ENCODE assay signal across 8 cellular contexts in genomic region chr16:50246299-50247122, GRCh38. TPM values are rescaled to one million over a fixed set of nuclear protein-coding genes. Genes with fewer than 3 reads are reported as not detected.
DNase-seq lines count a peak whose midpoint lies in the region; ATAC-seq and TF ChIP-seq lines count a peak whose summit lies in the region.

No MANE protein-coding gene starts in this region.

- H3K4me3 ChIP-seq in mesodermal cell (ENCODE audit: extremely low read depth, insufficient read depth, low read length, poor library complexity, severe bottlenecking) (peak overlapping the region; percentile 54), aorta (ENCODE audit: low read length in 2 of 2) (peak overlapping the region; percentile 70 to 90)

- DNase-seq in Calu3 (peak; percentile 30), NCI-H2171 treated with DMSO at 0.1 percent for 48 hours (lab: John Stamatoyannopoulos, UW) (peak; percentile 59), dermis blood vessel endothelial cell (peak; percentile 18), aorta (peak; percentile 64 to 85), NCI-H2196 treated with DMSO at 0.1 percent for 48 hours (lab: John Stamatoyannopoulos, UW; ENCODE audit: unreplicated experiment) (no peak), Ammon's horn (ENCODE audit: low spot score) (no peak)

- H3K9me3 Mint-ChIP-seq in Calu3 (ENCODE audit: low read depth, unreplicated experiment): no peaks in the 10 kb centered on the region

- H3K4me1 ChIP-seq in mesodermal cell (ENCODE audit: control insufficient read depth, insufficient read depth, low read length, poor library complexity, severe bottlenecking) (peaks cover 15% of the 10 kb centered on the region), aorta (ENCODE audit: control insufficient read depth in 1 of 2, insufficient read depth in 2 of 2, low read length in 2 of 2) (no peaks in the 10 kb centered on the region)

- no peaks in the 10 kb centered on the region for H3K27me3 Mint-ChIP-seq in Calu3 (ENCODE audit: unreplicated experiment)

- TF ChIP-seq CTCF in Calu3 (IDR thresholded peaks at IDR 0.05; ENCODE audit: unreplicated experiment): no peak

- peak overlapping the region; percentile 24 for H3K27ac Mint-ChIP-seq in Calu3 (ENCODE audit: unreplicated experiment)

- no peaks in the 10 kb centered on the region for H3K36me3 ChIP-seq in mesodermal cell (ENCODE audit: control insufficient read depth, insufficient read depth, low read length)
- no peaks in the 10 kb centered on the region for H3K36me3 ChIP-seq in aorta (ENCODE audit: control insufficient read depth in 1 of 2, insufficient read depth in 2 of 2, low read length in 1 of 2)

- H3K9me3 ChIP-seq in mesodermal cell (ENCODE audit: control insufficient read depth, low read length) (no peaks in the 10 kb centered on the region), aorta (ENCODE audit: control insufficient read depth, low read length) (no peaks in the 10 kb centered on the region)

- H3K27ac ChIP-seq in mesodermal cell (ENCODE audit: low read depth, low read length, severe bottlenecking) (no peak overlapping the region), aorta (ENCODE audit: low read depth in 1 of 2, low read length in 2 of 2) (no peak overlapping the region)

- BruUV-seq in Calu3 (replicated peaks; lab: Mats Ljungman, UMichigan): no TSS peak

- CTCF ChIA-PET in Calu3 (lab: Charles Lee): no interaction called here

- H3K27me3 ChIP-seq in aorta (ENCODE audit: control insufficient read depth in 1 of 2, insufficient read depth in 2 of 2, low read length in 1 of 2): no peaks in the 10 kb centered on the region

- intact Hi-C loops in Calu3 (cut with micrococcal nuclease; ENCODE audit: unreplicated experiment) (no loop called here), aorta (cut with DNase I) (loop anchor here (10.0 kb wide), 2 partner anchors 118 to 418 kb away; partner anchors contain the start of gene BRD7 (in 2 of the 2))

- WGBS in mesodermal cell (ENCODE audit: insufficient coverage in 2 of 2), 2 experiments: 13 to 15% methylated on average over 42 to 45 of the region's 46 CpGs
- 10 to 13% methylated on average over 37 to 46 of the region's 46 CpGs for WGBS in aorta, 2 donors

- peaks cover 26% of the 10 kb centered on the region for H3K36me3 Mint-ChIP-seq in Calu3 (ENCODE audit: insufficient read depth, unreplicated experiment)

- H3K4me1 Mint-ChIP-seq in Calu3 (ENCODE audit: low read depth, unreplicated experiment): peaks cover 38% of the 10 kb centered on the region

- H3K4me3 Mint-ChIP-seq in Calu3 (ENCODE audit: low read depth, unreplicated experiment): peak overlapping the region; percentile 89

- ATAC-seq in GM21786 (IDR thresholded peaks at IDR 0.05; ENCODE audit: unreplicated experiment) (peak; percentile 22), aorta (ENCODE audit: low FRiP score) (peak; percentile 30)

RNA-seq across cellular contexts. Expression of gene ADCY7, which starts 19.8 kb away (rescaled TPM):
- total RNA-seq in Calu3 (2022) (67.7 and 71.4 TPM in 2 replicates), dermis blood vessel endothelial cell (4.4 and 5.1 TPM in 2 replicates), aorta (10 to 100 TPM; 32.7 to 75.8 TPM)
- 21.2 TPM for polyA plus RNA-seq in mesodermal cell (2013, experiment 1 of 2)
- polyA plus RNA-seq in mesodermal cell (2013, experiment 2 of 2): 17.3 TPM
- polyA plus RNA-seq in aorta: 1 to 10 TPM; 4.0 to 7.8 TPM

Comparison
In these comparisons a context has a peak if more than half of its experiments do, and no peak if none do; other contexts are left out.
1. DNase-seq: peak in Calu3 (single experiment), NCI-H2171 treated with DMSO at 0.1 percent for 48 hours (single experiment), dermis blood vessel endothelial cell (single experiment) and aorta (2 of 2); none in NCI-H2196 treated with DMSO at 0.1 percent for 48 hours (single experiment) and Ammon's horn (single experiment).